Comparison of ENCODE assay signal across 2 cellular contexts in the genomic region with DNA sequence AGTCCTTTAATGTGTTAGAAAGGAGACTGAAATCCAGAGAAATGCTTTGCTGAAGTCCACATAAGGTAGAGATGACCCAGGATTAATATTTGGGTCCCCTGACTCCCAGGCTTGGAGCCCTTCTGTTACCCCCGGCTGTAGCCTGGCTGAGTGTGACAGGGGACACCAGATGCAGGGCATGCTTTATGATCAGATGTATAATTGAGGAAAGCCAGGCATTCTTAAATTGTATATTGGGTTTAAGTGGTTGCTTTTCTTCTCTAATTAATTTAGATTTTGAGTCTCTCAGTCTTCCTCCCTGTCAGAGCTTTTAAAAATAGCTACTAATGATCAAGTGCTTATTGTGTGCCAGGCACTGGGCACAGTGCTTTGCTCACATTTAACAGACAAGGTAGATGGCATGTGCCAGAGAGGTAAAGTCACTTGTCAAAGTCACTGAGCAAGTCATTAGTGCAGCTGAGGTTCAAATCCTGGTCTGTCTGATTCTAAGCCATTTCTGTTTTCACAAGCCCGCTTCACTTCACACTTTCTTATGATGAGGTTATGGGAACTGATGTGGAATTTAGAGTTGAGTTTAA.
TF ChIP-seq lines count a peak whose summit lies in the region.

No MANE protein-coding gene starts in this region.

TF ChIP-seq in GM23338, 12 proteins besides CTCF, POLR2A, EP300 and RAD21 (continued from another document):
- TF ChIP-seq EZH2phosphoT487 (IDR thresholded peaks at IDR 0.05; ENCODE audit: unreplicated experiment) (no peak), POLR2AphosphoS5 (IDR thresholded peaks at IDR 0.05; ENCODE audit: low read depth) (no peak), JUNB (IDR thresholded peaks at IDR 0.05; ENCODE audit: unreplicated experiment) (no peak), EZH2 (IDR thresholded peaks at IDR 0.05; ENCODE audit: low read depth, unreplicated experiment) (no peak)

TF ChIP-seq in GM12878, 131 proteins besides CTCF, POLR2A, EP300 and RAD21 (continued from another document):
- TF ChIP-seq, protein P1, sequence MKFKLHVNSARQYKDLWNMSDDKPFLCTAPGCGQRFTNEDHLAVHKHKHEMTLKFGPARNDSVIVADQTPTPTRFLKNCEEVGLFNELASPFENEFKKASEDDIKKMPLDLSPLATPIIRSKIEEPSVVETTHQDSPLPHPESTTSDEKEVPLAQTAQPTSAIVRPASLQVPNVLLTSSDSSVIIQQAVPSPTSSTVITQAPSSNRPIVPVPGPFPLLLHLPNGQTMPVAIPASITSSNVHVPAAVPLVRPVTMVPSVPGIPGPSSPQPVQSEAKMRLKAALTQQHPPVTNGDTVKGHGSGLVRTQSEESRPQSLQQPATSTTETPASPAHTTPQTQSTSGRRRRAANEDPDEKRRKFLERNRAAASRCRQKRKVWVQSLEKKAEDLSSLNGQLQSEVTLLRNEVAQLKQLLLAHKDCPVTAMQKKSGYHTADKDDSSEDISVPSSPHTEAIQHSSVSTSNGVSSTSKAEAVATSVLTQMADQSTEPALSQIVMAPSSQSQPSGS (IDR thresholded peaks at IDR 0.05; ENCODE audit: low read length): no peak
- no peak for TF ChIP-seq PKNOX1 (IDR thresholded peaks at IDR 0.05)
- TF ChIP-seq IRF4 (IDR thresholded peaks at IDR 0.05; ENCODE audit: low read depth, low read length): no peak
- TF ChIP-seq FOXM1 (IDR thresholded peaks at IDR 0.05; ENCODE audit: low read depth, low read length): no peak
- TF ChIP-seq CREM (IDR thresholded peaks at IDR 0.05; ENCODE audit: low read depth): no peak
- TF ChIP-seq STAT3 (IDR thresholded peaks at IDR 0.05; ENCODE audit: low read depth, low read length): no peak
- TF ChIP-seq POLR2AphosphoS5 (IDR thresholded peaks at IDR 0.05; ENCODE audit: low read length): no peak
- no peak for TF ChIP-seq ZNF274 (IDR thresholded peaks at IDR 0.05; ENCODE audit: insufficient read depth, insufficient read length)
- no peak for TF ChIP-seq EGR1 (IDR thresholded peaks at IDR 0.05; ENCODE audit: borderline replicate concordance in 1 of 2, low read depth in 2 of 2, low read length in 2 of 2)
- TF ChIP-seq IRF3 (IDR thresholded peaks at IDR 0.05): no peak
- TF ChIP-seq SUZ12 (IDR thresholded peaks at IDR 0.05; ENCODE audit: unreplicated experiment): no peak
- no peak for TF ChIP-seq BMI1 (IDR thresholded peaks at IDR 0.05; ENCODE audit: borderline replicate concordance)
- no peak for TF ChIP-seq HCFC1 (IDR thresholded peaks at IDR 0.05; ENCODE audit: low read length)
- TF ChIP-seq, protein P2, sequence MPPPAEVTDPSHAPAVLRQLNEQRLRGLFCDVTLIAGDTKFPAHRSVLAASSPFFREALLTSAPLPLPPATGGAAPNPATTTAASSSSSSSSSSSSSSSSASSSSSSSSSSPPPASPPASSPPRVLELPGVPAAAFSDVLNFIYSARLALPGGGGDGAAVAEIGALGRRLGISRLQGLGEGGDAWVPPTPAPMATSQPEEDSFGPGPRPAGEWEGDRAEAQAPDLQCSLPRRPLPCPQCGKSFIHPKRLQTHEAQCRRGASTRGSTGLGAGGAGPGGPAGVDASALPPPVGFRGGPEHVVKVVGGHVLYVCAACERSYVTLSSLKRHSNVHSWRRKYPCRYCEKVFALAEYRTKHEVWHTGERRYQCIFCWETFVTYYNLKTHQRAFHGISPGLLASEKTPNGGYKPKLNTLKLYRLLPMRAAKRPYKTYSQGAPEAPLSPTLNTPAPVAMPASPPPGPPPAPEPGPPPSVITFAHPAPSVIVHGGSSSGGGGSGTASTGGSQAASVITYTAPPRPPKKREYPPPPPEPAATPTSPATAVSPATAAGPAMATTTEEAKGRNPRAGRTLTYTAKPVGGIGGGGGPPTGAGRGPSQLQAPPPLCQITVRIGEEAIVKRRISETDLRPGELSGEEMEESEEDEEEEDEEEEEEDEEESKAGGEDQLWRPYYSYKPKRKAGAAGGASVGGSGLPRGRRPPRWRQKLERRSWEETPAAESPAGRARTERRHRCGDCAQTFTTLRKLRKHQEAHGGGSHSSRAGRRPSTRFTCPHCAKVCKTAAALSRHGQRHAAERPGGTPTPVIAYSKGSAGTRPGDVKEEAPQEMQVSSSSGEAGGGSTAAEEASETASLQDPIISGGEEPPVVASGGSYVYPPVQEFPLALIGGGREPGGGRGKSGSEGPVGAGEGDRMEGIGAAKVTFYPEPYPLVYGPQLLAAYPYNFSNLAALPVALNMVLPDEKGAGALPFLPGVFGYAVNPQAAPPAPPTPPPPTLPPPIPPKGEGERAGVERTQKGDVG (CRISPR knock-in tag; IDR thresholded peaks at IDR 0.05): no peak
- no peak for TF ChIP-seq YY1 (IDR thresholded peaks at IDR 0.05; ENCODE audit: low read depth, low read length)
- TF ChIP-seq RUNX3 (IDR thresholded peaks at IDR 0.05; ENCODE audit: low read length): no peak
- no peak for TF ChIP-seq ELK1 (IDR thresholded peaks at IDR 0.05; ENCODE audit: low read depth, low read length)
- no peak for TF ChIP-seq ETV6 (conservative IDR thresholded peaks at IDR 0.05 in 1 of 2, IDR thresholded peaks at IDR 0.05 in 1 of 2; ENCODE audit: borderline replicate concordance in 1 of 2, low read depth in 1 of 2)
- TF ChIP-seq SKIL (IDR thresholded peaks at IDR 0.05; ENCODE audit: low read depth, poor library complexity, severe bottlenecking): no peak
